Comparison of ENCODE assay signal across 22 cellular contexts in the genomic region with DNA sequence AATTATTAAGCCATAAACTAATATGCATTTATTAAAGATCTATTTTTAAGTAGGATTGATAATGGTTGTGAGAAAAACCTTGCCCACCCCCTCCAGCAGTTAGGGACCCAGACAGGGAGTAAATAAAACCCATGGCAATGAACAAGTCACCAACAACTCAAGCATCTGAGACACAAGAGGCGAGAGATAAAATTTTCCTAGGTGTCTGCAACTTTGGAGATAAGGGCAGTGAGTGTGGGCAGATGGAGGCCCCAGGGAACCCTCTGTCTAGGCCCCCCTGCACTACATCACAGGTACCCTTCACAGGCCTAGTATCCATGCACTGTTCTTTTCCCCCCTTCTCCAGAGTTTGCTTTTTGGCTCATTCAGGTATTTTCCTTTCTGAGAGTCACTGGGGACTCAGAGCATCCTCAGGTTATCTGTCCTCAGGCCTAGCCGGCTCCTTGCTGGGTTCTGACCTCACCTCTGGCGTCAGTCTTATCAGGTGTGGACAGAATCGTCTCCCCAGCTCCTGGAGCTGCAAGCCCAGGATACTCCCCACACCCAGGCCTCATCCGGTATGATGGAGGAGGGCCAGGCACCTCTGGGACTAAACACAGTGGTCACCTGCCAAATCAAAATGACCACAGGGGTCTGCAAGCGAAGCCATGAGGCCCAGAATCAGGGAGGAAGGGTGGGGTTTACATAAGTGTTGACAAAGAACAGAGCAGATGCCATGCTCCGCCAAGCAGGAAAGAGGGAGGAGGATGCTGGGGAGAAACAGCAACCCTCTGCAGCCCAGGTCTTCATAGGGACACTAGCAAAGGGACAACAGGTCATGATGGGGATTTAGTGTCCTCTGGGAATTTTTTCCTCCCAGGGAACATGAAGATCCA. TPM values are rescaled to one million over a fixed set of nuclear protein-coding genes. Genes with fewer than 3 reads are reported as not detected.
DNase-seq lines count a peak whose midpoint lies in the region; ATAC-seq and TF ChIP-seq lines count a peak whose summit lies in the region.
"Had no signal": no experiment of that assay in that cellular context is flagged by ENCODE, and none has a peak within 500 bp of the region (broad histone marks: within the 10 kb centered on the region; RNA-seq: fewer than 3 reads in every experiment).

No MANE protein-coding gene starts in this region.

- intact Hi-C loops in Right ventricle myocardium inferior (cut with DNase I) (loop anchor here (1.0 kb wide), 1 partner anchor 18 kb away; no protein-coding TSS in a partner anchor), cardiac septum (cut with DNase I) (no loop called here)

- ATAC-seq in Right ventricle myocardium inferior (peak; percentile 66), GM18873 (IDR thresholded peaks at IDR 0.05; ENCODE audit: low FRiP score, unreplicated experiment) (no peak), GM18505 (IDR thresholded peaks at IDR 0.05; ENCODE audit: unreplicated experiment) (no peak)
- ATAC-seq: activated CD8-positive, alpha-beta T cell treated with anti-CD3 and anti-CD28 coated beads, Interleukin-2, amount 10 ng/mL, durations not matched to agents 7 days and 5 days; GM23338; left lung; naive thymus-derived CD8-positive, alpha-beta T cell had no signal

- TF ChIP-seq CTCF in fibroblast of pulmonary artery (IDR thresholded peaks at IDR 0.05; ENCODE audit: low read length, missing control alignments) (no peak), hepatocyte (IDR thresholded peaks at IDR 0.05; ENCODE audit: poor library complexity) (no peak)

- no peak overlapping the region for H3K4me2 ChIP-seq in hepatocyte
- H3K4me2 ChIP-seq: GM23338 had no signal

- no peaks in the 10 kb centered on the region for H4K20me1 ChIP-seq in hepatocyte (ENCODE audit: insufficient read depth, poor library complexity, severe bottlenecking)

- no peak for DNase-seq in Right ventricle myocardium inferior (ENCODE audit: missing footprints)
- DNase-seq in cardiac septum (ENCODE audit: low spot score): no peak
- DNase-seq in fibroblast of pulmonary artery (ENCODE audit: low read depth): peak; percentile 57
- no peak for DNase-seq in hepatocyte (ENCODE audit: low spot score)
- no peak for DNase-seq in MV-4-11 (lab: John Stamatoyannopoulos, UW)
- DNase-seq in activated CD4-positive, CD25-positive, alpha-beta regulatory T cell treated with anti-CD3 and anti-CD28 coated beads, Interleukin-2, amount 50 U/mL, for 72 hours: no peak
- DNase-seq: activated CD4-positive, alpha-beta T cell treated with anti-CD3 and anti-CD28 coated beads for 4 hours; activated CD8-positive, alpha-beta T cell treated with anti-CD3 and anti-CD28 coated beads, Interleukin-2, amount 10 ng/mL, durations not matched to agents 7 days and 5 days; activated naive CD4-positive, alpha-beta T cell treated with anti-CD3 and anti-CD28 coated beads, Interleukin-2, amount 50 U/mL, for 16 hours; brain microvascular endothelial cell; Calu3; IMR-90; left lung; midbrain; naive thymus-derived CD8-positive, alpha-beta T cell; NCI-H1436 treated with DMSO at 0.1 percent for 48 hours; NCI-H2107; SHP77 treated with DMSO at 0.1 percent for 48 hours; small intestine had no signal

- peaks cover 34% of the 10 kb centered on the region for H3K4me1 ChIP-seq in hepatocyte (ENCODE audit: insufficient read depth)
- H3K4me1 ChIP-seq: left lung had no signal

- no peaks in the 10 kb centered on the region for H3K36me3 ChIP-seq in hepatocyte (replicated peaks; ENCODE audit: insufficient read depth, low read depth)
- H3K36me3 ChIP-seq: brain microvascular endothelial cell, left lung had no signal

- H3K79me2 ChIP-seq in hepatocyte: no peaks in the 10 kb centered on the region

- no peak for TF ChIP-seq POLR2A in GM18505 (IDR thresholded peaks at IDR 0.05; ENCODE audit: borderline replicate concordance, extremely low read depth, insufficient read depth, insufficient read length)

- H3K9me2 ChIP-seq in hepatocyte (replicated peaks; ENCODE audit: insufficient read depth): no peaks in the 10 kb centered on the region

- 69% methylated on average over 7 of the region's 7 CpGs for WGBS in hepatocyte (ENCODE audit: low lambda C conversion rate, missing lambda C conversion rate)

- no peaks in the 10 kb centered on the region for H3K9me3 ChIP-seq in hepatocyte (ENCODE audit: low read depth)
- H3K9me3 ChIP-seq: left lung had no signal

- H3K4me3 ChIP-seq in fibroblast of pulmonary artery (replicated peaks; ENCODE audit: low read depth, low read length) (no peak overlapping the region), hepatocyte (no peak overlapping the region)
- H3K4me3 ChIP-seq: GM23338, left lung had no signal

- peak overlapping the region; percentile 41 for H3K27ac ChIP-seq in hepatocyte
- H3K27ac ChIP-seq: brain microvascular endothelial cell, left lung had no signal

- no peak overlapping the region for H2AFZ ChIP-seq in hepatocyte

- H3K27me3 ChIP-seq in hepatocyte: no peaks in the 10 kb centered on the region
- H3K27me3 ChIP-seq: brain microvascular endothelial cell, left lung had no signal

RNA-seq across cellular contexts. Expression of a gene that starts 50.4 kb away (rescaled TPM):
- total RNA-seq in Right ventricle myocardium inferior (21.2 TPM), cardiac septum (41.7 TPM), hepatocyte (300 and 338 TPM in 2 replicates)
- polyA plus RNA-seq in hepatocyte: 125 and 172 TPM in 2 replicates
